In genomic region chr16:57061084-57061905, GRCh38 we compare ENCODE assay signal across 8 cellular contexts. TPM values are rescaled to one million over a fixed set of nuclear protein-coding genes. Genes with fewer than 3 reads are reported as not detected.
DNase-seq lines count a peak whose midpoint lies in the region; ATAC-seq and TF ChIP-seq lines count a peak whose summit lies in the region.

No MANE protein-coding gene starts in this region.

- H3K27me3 ChIP-seq in CD8-positive, alpha-beta T cell (ENCODE audit: insufficient read depth, low read length), result no peaks in the 10 kb centered on the region
- no peaks in the 10 kb centered on the region for H3K27me3 ChIP-seq in dorsolateral prefrontal cortex

- peak overlapping the region; percentile 27 for H3K27ac ChIP-seq in CD8-positive, alpha-beta T cell (ENCODE audit: low read depth, low read length)
- peak overlapping the region in 40 of 59 donors; percentile 6 to 80 (median 45) for H3K27ac ChIP-seq in dorsolateral prefrontal cortex

- H3K27me3 Mint-ChIP-seq in CD8-positive, alpha-beta T cell (ENCODE audit: low read depth), result no peaks in the 10 kb centered on the region
- no peaks in the 10 kb centered on the region for H3K27me3 Mint-ChIP-seq in natural killer cell treated with Interleukin-12 subunit alpha and Interleukin-12 subunit beta and Interleukin-15 and Interleukin-18, amount 100 ng/mL, for 72 hours

- intact Hi-C loops in CD8-positive, alpha-beta T cell (cut with DNase I, micrococcal nuclease), result no loop called here
- intact Hi-C loops in dorsolateral prefrontal cortex (cut with DNase I), result no loop called here

- no peaks in the 10 kb centered on the region for H3K9me3 Mint-ChIP-seq in CD8-positive, alpha-beta T cell
- no peaks in the 10 kb centered on the region for H3K9me3 Mint-ChIP-seq in natural killer cell treated with Interleukin-12 subunit alpha and Interleukin-12 subunit beta and Interleukin-15 and Interleukin-18, amount 100 ng/mL, for 72 hours

- no peak overlapping the region for H3K4me3 Mint-ChIP-seq in CD8-positive, alpha-beta T cell
- H3K4me3 Mint-ChIP-seq in natural killer cell treated with Interleukin-12 subunit alpha and Interleukin-12 subunit beta and Interleukin-15 and Interleukin-18, amount 100 ng/mL, for 72 hours, result no peak overlapping the region

- ATAC-seq in CD8-positive, alpha-beta T cell, result no peak
- peak; percentile 28 to 43 for ATAC-seq in natural killer cell treated with Interleukin-12 subunit alpha and Interleukin-12 subunit beta and Interleukin-15 and Interleukin-18, amount 100 ng/mL, for 72 hours
- ATAC-seq in GM19455 (IDR thresholded peaks at IDR 0.05; ENCODE audit: unreplicated experiment), result no peak
- no peak for ATAC-seq in GM19023 (IDR thresholded peaks at IDR 0.05; ENCODE audit: unreplicated experiment)

- H3K4me3 ChIP-seq in CD8-positive, alpha-beta T cell (ENCODE audit: low read depth, low read length), result no peak overlapping the region
- no peak overlapping the region for H3K4me3 ChIP-seq in dorsolateral prefrontal cortex

- CTCF ChIA-PET in CD8-positive, alpha-beta T cell (lab: Charles Lee), result interaction anchor here (0.5 to 1.6 kb wide), 6 partner anchors 9 to 571 kb away, joined by 3 to 8 read pairs (median 4); no protein-coding TSS in a partner anchor

- no peaks in the 10 kb centered on the region for H3K9me3 ChIP-seq in CD8-positive, alpha-beta T cell (ENCODE audit: low read length)

- peaks cover 47% of the 10 kb centered on the region for H3K36me3 ChIP-seq in CD8-positive, alpha-beta T cell (ENCODE audit: insufficient read depth, low read length)

- POLR2A ChIA-PET in CD8-positive, alpha-beta T cell (lab: Charles Lee), result interaction anchor here (0.6 to 1.6 kb wide), 2 partner anchors 20 to 95 kb away, joined by 3 read pairs; no protein-coding TSS in a partner anchor

- H3K27ac Mint-ChIP-seq in CD8-positive, alpha-beta T cell, result peak overlapping the region; percentile 89
- H3K27ac Mint-ChIP-seq in natural killer cell treated with Interleukin-12 subunit alpha and Interleukin-12 subunit beta and Interleukin-15 and Interleukin-18, amount 100 ng/mL, for 72 hours, result peak overlapping the region; percentile 4 to 39

- no peak for TF ChIP-seq CTCF in CD8-positive, alpha-beta T cell (IDR thresholded peaks at IDR 0.05)
- TF ChIP-seq CTCF in dorsolateral prefrontal cortex (IDR thresholded peaks at IDR 0.05 in 54 of 56, conservative IDR thresholded peaks at IDR 0.05 in 2 of 56; ENCODE audit: low read depth in 1 of 56, partially characterized antibody in 56 of 56), result no peak

- H3K36me3 Mint-ChIP-seq in CD8-positive, alpha-beta T cell, result peaks cover 74% of the 10 kb centered on the region
- H3K36me3 Mint-ChIP-seq in natural killer cell treated with Interleukin-12 subunit alpha and Interleukin-12 subunit beta and Interleukin-15 and Interleukin-18, amount 100 ng/mL, for 72 hours, result peaks cover 14% of the 10 kb centered on the region

- DNase-seq in CD8-positive, alpha-beta T cell, result no peak
- DNase-seq in NCI-H460 (ENCODE audit: extremely low read depth, low read depth) (peak; percentile 33), dorsolateral prefrontal cortex (peak in 1 of 10 donors; percentile 12), OCI-M1 (lab: John Stamatoyannopoulos, UW) (no peak)
- DNase-seq in natural killer cell treated with Interleukin-12 subunit alpha and Interleukin-12 subunit beta and Interleukin-15 and Interleukin-18, amount 100 ng/mL, for 72 hours (ENCODE audit: low spot score), result no peak
- DNase-seq in stimulated activated CD4-positive, alpha-beta T cell treated with anti-CD3 and anti-CD28 coated beads, Interleukin-4, amount 100 ng/mL, for 1 hour, result no peak

- H3K4me1 ChIP-seq in CD8-positive, alpha-beta T cell (ENCODE audit: insufficient read depth, low read length), result peaks cover 14% of the 10 kb centered on the region

- H3K4me1 Mint-ChIP-seq in CD8-positive, alpha-beta T cell (ENCODE audit: low read depth), result peaks cover 29% of the 10 kb centered on the region
- H3K4me1 Mint-ChIP-seq in natural killer cell treated with Interleukin-12 subunit alpha and Interleukin-12 subunit beta and Interleukin-15 and Interleukin-18, amount 100 ng/mL, for 72 hours (ENCODE audit: low read depth in 2 of 2), result peaks cover 12 to 15% of the 10 kb centered on the region in 2 donors

RNA-seq across cellular contexts. Expression of gene CPNE2, which starts 31.1 kb away (rescaled TPM):
- 1 to 10 TPM; 5.7 to 6.8 TPM for total RNA-seq in CD8-positive, alpha-beta T cell
- 21.1 and 26.0 TPM in 2 replicates for total RNA-seq in NCI-H460 (2014; rRNA removed; shearing (Covaris generic))
- 24.8 and 28.4 TPM in 2 replicates for polyA plus RNA-seq in NCI-H460 (2014; cell fraction: nucleus; rRNA removed)
- total RNA-seq in dorsolateral prefrontal cortex, result 100 to 1,000 TPM in 2 of 120 experiments, 10 to 100 TPM in 118; 18.1 to 151 (median 44.9) TPM
- total RNA-seq in natural killer cell treated with Interleukin-12 subunit alpha and Interleukin-12 subunit beta and Interleukin-15 and Interleukin-18, amount 100 ng/mL, for 72 hours, result under 1 TPM; 0.50 to 0.95 TPM

Comparison
In these comparisons a context has a peak if more than half of its experiments do, and no peak if none do; other contexts are left out.
1. ATAC-seq: peak in natural killer cell treated with Interleukin-12 subunit alpha and Interleukin-12 subunit beta and Interleukin-15 and Interleukin-18, amount 100 ng/mL, for 72 hours (2 of 2); none in CD8-positive, alpha-beta T cell (single experiment), GM19455 (single experiment) and GM19023 (single experiment).